In genomic region chr9:97802276-97802675, GRCh38 we compare ENCODE assay signal across 1 cellular context.
TF ChIP-seq lines count a peak whose summit lies in the region.

No MANE protein-coding gene starts in this region.

TF ChIP-seq in SK-N-SH, 30 proteins besides CTCF, POLR2A, EP300 and RAD21 (continued from another document):
- TF ChIP-seq RCOR1 (IDR thresholded peaks at IDR 0.05; ENCODE audit: low read length) = no peak
- 0 out of 2 replicates have a peak, but pooled peaks have one; percentile 8 for TF ChIP-seq TCF12 (IDR thresholded peaks at IDR 0.05)
- no peak for TF ChIP-seq GATA2 (CRISPR knock-in tag; IDR thresholded peaks at IDR 0.05)
- TF ChIP-seq JUND (IDR thresholded peaks at IDR 0.05) = peak; percentile 42; the same call in 1 of the 2 replicates
- no peak for TF ChIP-seq ELF1 (IDR thresholded peaks at IDR 0.05)
- TF ChIP-seq NRF1 (IDR thresholded peaks at IDR 0.05; ENCODE audit: low read depth, low read length) = no peak
- no peak for TF ChIP-seq POLR2AphosphoS5 (IDR thresholded peaks at IDR 0.05; ENCODE audit: low read depth, low read length)
- TF ChIP-seq SMC3 (IDR thresholded peaks at IDR 0.05; ENCODE audit: low read depth, low read length) = no peak
- no peak for TF ChIP-seq GABPA (IDR thresholded peaks at IDR 0.05; ENCODE audit: low read depth)
- no peak for TF ChIP-seq TAF1 (IDR thresholded peaks at IDR 0.05; ENCODE audit: borderline replicate concordance, low read depth, low read length)
- no peak for TF ChIP-seq EZH2phosphoT487 (IDR thresholded peaks at IDR 0.05; ENCODE audit: borderline replicate concordance, low read depth)
- peak; percentile 36; the same call in 1 of the 2 replicates for TF ChIP-seq PBX3 (IDR thresholded peaks at IDR 0.05)
- no peak for TF ChIP-seq NFIC (IDR thresholded peaks at IDR 0.05; ENCODE audit: borderline replicate concordance)
- no peak for TF ChIP-seq ZBTB33 (IDR thresholded peaks at IDR 0.05; ENCODE audit: borderline replicate concordance, low read depth)
- TF ChIP-seq TEAD4 (IDR thresholded peaks at IDR 0.05; ENCODE audit: borderline replicate concordance, insufficient read depth) = no peak
